21 cellular contexts compared by ENCODE assay signal in the genomic region with DNA sequence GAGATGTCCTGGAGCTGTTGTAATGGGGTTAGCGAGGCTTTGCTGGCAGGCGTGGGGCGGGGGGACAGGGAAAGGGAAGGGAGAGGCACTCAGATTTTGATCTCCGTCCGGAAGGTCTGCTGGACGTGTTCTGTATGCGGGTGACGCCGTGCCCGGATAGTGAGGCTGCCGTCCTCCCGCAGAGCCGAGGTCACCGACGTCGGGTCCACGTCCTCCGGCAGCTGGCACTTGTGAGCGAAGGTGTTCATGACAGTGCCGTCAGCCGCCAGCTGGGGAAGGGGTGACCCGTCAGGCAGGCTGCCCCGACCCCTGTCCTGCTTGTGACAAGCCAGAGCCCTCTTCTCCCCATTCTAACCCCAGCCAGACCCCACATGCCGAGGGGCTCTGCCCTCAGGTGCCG. TPM values are rescaled to one million over a fixed set of nuclear protein-coding genes. Genes with fewer than 3 reads are reported as not detected.
DNase-seq lines count a peak whose midpoint lies in the region; ATAC-seq and TF ChIP-seq lines count a peak whose summit lies in the region.
"Had no signal": no experiment of that assay in that cellular context is flagged by ENCODE, and none has a peak within 500 bp of the region (broad histone marks: within the 10 kb centered on the region; RNA-seq: fewer than 3 reads in every experiment).

No MANE protein-coding gene starts in this region.

- H4K20me1 ChIP-seq in neural progenitor cell (ENCODE audit: low read depth) (peaks cover 3% of the 10 kb centered on the region), hepatocyte (ENCODE audit: insufficient read depth, poor library complexity, severe bottlenecking) (no peaks in the 10 kb centered on the region)

- TF ChIP-seq EP300 in gastroesophageal sphincter (IDR thresholded peaks at IDR 0.05) (no peak), suprapubic skin (IDR thresholded peaks at IDR 0.05) (no peak)

- H3K36me3 ChIP-seq in SJCRH30 = no peaks in the 10 kb centered on the region
- H3K36me3 ChIP-seq in gastroesophageal sphincter = no peaks in the 10 kb centered on the region
- H3K36me3 ChIP-seq in neural progenitor cell = no peaks in the 10 kb centered on the region
- H3K36me3 ChIP-seq in suprapubic skin = no peaks in the 10 kb centered on the region
- no peaks in the 10 kb centered on the region for H3K36me3 ChIP-seq in hepatocyte (replicated peaks; ENCODE audit: insufficient read depth, low read depth)
- H3K36me3 ChIP-seq: brain microvascular endothelial cell, HAP-1 had no signal

- no peaks in the 10 kb centered on the region for H3K36me3 Mint-ChIP-seq in neural progenitor cell

- no peaks in the 10 kb centered on the region for H3K9me2 ChIP-seq in hepatocyte (replicated peaks; ENCODE audit: insufficient read depth)

- no peak overlapping the region for H3K4me3 Mint-ChIP-seq in neural progenitor cell
- H3K4me3 Mint-ChIP-seq: activated CD4-positive, alpha-beta T cell treated with anti-CD3 and anti-CD28 coated beads for 36 hours had no signal

- no peak overlapping the region for H3K9ac ChIP-seq in neural progenitor cell

- H3K27ac ChIP-seq in SJCRH30 (peak overlapping the region; percentile 77), gastroesophageal sphincter (peak overlapping the region; percentile 86 to 95 (median 92)), neural progenitor cell (no peak overlapping the region), suprapubic skin (peak overlapping the region; percentile 74), hepatocyte (no peak overlapping the region)
- H3K27ac ChIP-seq: brain microvascular endothelial cell had no signal

- no peak for ATAC-seq in gastroesophageal sphincter
- no peak for ATAC-seq in HG03196 (IDR thresholded peaks at IDR 0.05; ENCODE audit: unreplicated experiment)
- no peak for ATAC-seq in GM21786 (IDR thresholded peaks at IDR 0.05; ENCODE audit: unreplicated experiment)
- ATAC-seq: activated CD4-positive, alpha-beta T cell treated with anti-CD3 and anti-CD28 coated beads for 36 hours had no signal

- DNase-seq in SJCRH30 (no peak), neural progenitor cell (ENCODE audit: low spot score) (no peak), suprapubic skin (ENCODE audit: low spot score in 2 of 2) (no peak), GDM1 (lab: John Stamatoyannopoulos, UW) (no peak), hepatocyte (ENCODE audit: low spot score) (no peak)
- DNase-seq: activated CD4-positive, alpha-beta T cell treated with anti-CD3 and anti-CD28 coated beads for 36 hours; activated naive CD4-positive, alpha-beta T cell; brain microvascular endothelial cell; effector CD8-positive, alpha-beta T cell; GF-D8; NCI-H1930; NCI-H524 had no signal

- H3K4me1 ChIP-seq in SJCRH30 (peaks cover 55% of the 10 kb centered on the region), gastroesophageal sphincter (peaks cover 18 to 85% (median 43%) of the 10 kb centered on the region in 3 donors), neural progenitor cell (peaks cover 9% of the 10 kb centered on the region), suprapubic skin (peaks cover 49% of the 10 kb centered on the region), hepatocyte (ENCODE audit: insufficient read depth) (peaks cover 56% of the 10 kb centered on the region)

- no peaks in the 10 kb centered on the region for H3K79me2 ChIP-seq in neural progenitor cell (ENCODE audit: low read depth)
- H3K79me2 ChIP-seq in hepatocyte = no peaks in the 10 kb centered on the region

- H3K9me3 Mint-ChIP-seq in neural progenitor cell = no peaks in the 10 kb centered on the region

- peaks cover 13% of the 10 kb centered on the region for H3K27me3 Mint-ChIP-seq in neural progenitor cell (ENCODE audit: insufficient read depth, low read depth)
- H3K27me3 Mint-ChIP-seq: activated CD4-positive, alpha-beta T cell treated with anti-CD3 and anti-CD28 coated beads for 36 hours had no signal

- H2AFZ ChIP-seq in neural progenitor cell (replicated peaks) (no peak overlapping the region), hepatocyte (no peak overlapping the region)

- H3K4me3 ChIP-seq in SJCRH30 (no peak overlapping the region), gastroesophageal sphincter (peak overlapping the region; percentile 46 to 66), neural progenitor cell (no peak overlapping the region), suprapubic skin (no peak overlapping the region), hepatocyte (no peak overlapping the region)
- H3K4me3 ChIP-seq: HAP-1 had no signal

- no peak for TF ChIP-seq CTCF in gastroesophageal sphincter (IDR thresholded peaks at IDR 0.05)
- no peak for TF ChIP-seq CTCF in neural progenitor cell (IDR thresholded peaks at IDR 0.05)
- TF ChIP-seq CTCF in suprapubic skin (IDR thresholded peaks at IDR 0.05) = no peak
- no peak for TF ChIP-seq CTCF in hepatocyte (IDR thresholded peaks at IDR 0.05; ENCODE audit: poor library complexity)

- no peaks in the 10 kb centered on the region for H3F3A ChIP-seq in neural progenitor cell (ENCODE audit: low read depth)

- H3K4me2 ChIP-seq in neural progenitor cell (no peak overlapping the region), hepatocyte (no peak overlapping the region)

- no peaks in the 10 kb centered on the region for H3K27me3 ChIP-seq in SJCRH30
- no peaks in the 10 kb centered on the region for H3K27me3 ChIP-seq in gastroesophageal sphincter
- H3K27me3 ChIP-seq in neural progenitor cell = peaks cover 46% of the 10 kb centered on the region
- H3K27me3 ChIP-seq in suprapubic skin = no peaks in the 10 kb centered on the region
- no peaks in the 10 kb centered on the region for H3K27me3 ChIP-seq in hepatocyte
- H3K27me3 ChIP-seq: brain microvascular endothelial cell had no signal

- peaks cover 39% of the 10 kb centered on the region for H3K4me1 Mint-ChIP-seq in neural progenitor cell

- TF ChIP-seq POLR2A in gastroesophageal sphincter (IDR thresholded peaks at IDR 0.05) (no peak), suprapubic skin (IDR thresholded peaks at IDR 0.05) (no peak)

- peak overlapping the region; percentile 42 for H3K27ac Mint-ChIP-seq in neural progenitor cell
- H3K27ac Mint-ChIP-seq: activated CD4-positive, alpha-beta T cell treated with anti-CD3 and anti-CD28 coated beads for 36 hours had no signal

- 100% methylated on average over 1 of the region's 25 CpGs; no CpG with 5 or more reads in 1 of the 2 donors for WGBS in gastroesophageal sphincter (ENCODE audit: low coverage in 1 of 2), 2 donors
- WGBS in suprapubic skin = 94% methylated on average over 22 of the region's 25 CpGs
- 93% methylated on average over 22 of the region's 25 CpGs for WGBS in hepatocyte (ENCODE audit: low lambda C conversion rate, missing lambda C conversion rate)

- no peaks in the 10 kb centered on the region for H3K9me3 ChIP-seq in SJCRH30 (replicated peaks)
- H3K9me3 ChIP-seq in gastroesophageal sphincter = no peaks in the 10 kb centered on the region
- no peaks in the 10 kb centered on the region for H3K9me3 ChIP-seq in neural progenitor cell (ENCODE audit: low read depth)
- no peaks in the 10 kb centered on the region for H3K9me3 ChIP-seq in suprapubic skin
- no peaks in the 10 kb centered on the region for H3K9me3 ChIP-seq in hepatocyte (ENCODE audit: low read depth)
- H3K9me3 ChIP-seq: HAP-1 had no signal

RNA-seq across cellular contexts. Expression of a gene that starts 2.4 kb away (rescaled TPM):
- total RNA-seq in SJCRH30 (2014; rRNA removed; shearing (Covaris generic)) = 81.4 and 83.9 TPM in 2 replicates
- total RNA-seq in gastroesophageal sphincter (100 to 1,000 TPM; 143 to 505 (median 229) TPM), neural progenitor cell (ENCODE audit: low replicate concordance) (not detected in 2 replicates), suprapubic skin (1 to 10 TPM; 1.9 to 7.0 (median 3.3) TPM), hepatocyte (12.6 and 17.4 TPM in 2 replicates)
- 59.4 and 66.2 TPM in 2 replicates for polyA plus RNA-seq in hepatocyte
- total RNA-seq: activated CD4-positive, alpha-beta T cell treated with anti-CD3 and anti-CD28 coated beads for 36 hours; HT1080; MCF 10A; temporal lobe had no signal

RNA-seq across cellular contexts. Expression of a gene that starts 6.3 kb away (rescaled TPM):
- total RNA-seq in SJCRH30 (2014; rRNA removed; shearing (Covaris generic)) = 0.42 TPM in 1 of 2 replicates, not detected in the other
- 1 to 10 TPM in 1 of 4 donors, under 1 TPM in 2, not detected in 1; 0.08 to 3.0 (median 0.20) TPM for total RNA-seq in gastroesophageal sphincter
- total RNA-seq in neural progenitor cell (ENCODE audit: low replicate concordance) = not detected in 2 replicates
- 1 to 10 TPM in 1 of 4 donors, under 1 TPM in 2, not detected in 1; 0.23 to 1.9 (median 0.51) TPM for total RNA-seq in suprapubic skin
- 1.0 and 1.3 TPM in 2 replicates for total RNA-seq in hepatocyte
- 1.3 and 2.7 TPM in 2 replicates for polyA plus RNA-seq in hepatocyte
- total RNA-seq: activated CD4-positive, alpha-beta T cell treated with anti-CD3 and anti-CD28 coated beads for 36 hours; HT1080; MCF 10A; SK-MEL-5; temporal lobe had no signal

RNA-seq across cellular contexts. Expression of a gene that starts 11.5 kb away (rescaled TPM):
- total RNA-seq in SJCRH30 (2014; rRNA removed; shearing (Covaris generic)) = not detected in 2 replicates
- total RNA-seq in gastroesophageal sphincter (not detected), neural progenitor cell (ENCODE audit: low replicate concordance) (not detected in 2 replicates), suprapubic skin (not detected), hepatocyte (not detected in 2 replicates)
- not detected in 2 replicates for polyA plus RNA-seq in hepatocyte
- total RNA-seq: activated CD4-positive, alpha-beta T cell treated with anti-CD3 and anti-CD28 coated beads for 36 hours; HT1080; MCF 10A; myocyte; SK-MEL-5 had no signal

RNA-seq across cellular contexts. Expression of a gene that starts 28.1 kb away (rescaled TPM):
- 0.08 TPM in 1 of 2 replicates, not detected in the other for total RNA-seq in SJCRH30 (2014; rRNA removed; shearing (Covaris generic))
- total RNA-seq in gastroesophageal sphincter (1 to 10 TPM in 2 of 4 donors, under 1 TPM in 2; 0.20 to 1.9 (median 0.82) TPM), neural progenitor cell (ENCODE audit: low replicate concordance) (0.97 and 2.7 TPM in 2 replicates), suprapubic skin (under 1 TPM in 1 of 4 donors, not detected in 3; 0.42 TPM), hepatocyte (0.47 and 1.0 TPM in 2 replicates)
- 1.4 and 1.8 TPM in 2 replicates for polyA plus RNA-seq in hepatocyte
- total RNA-seq: activated CD4-positive, alpha-beta T cell treated with anti-CD3 and anti-CD28 coated beads for 36 hours; HT1080; MCF 10A; myocyte had no signal

RNA-seq across cellular contexts. Expression of a gene that starts 39.6 kb away (rescaled TPM):
- 27.1 and 34.9 TPM in 2 replicates for total RNA-seq in SJCRH30 (2014; rRNA removed; shearing (Covaris generic))
- total RNA-seq in gastroesophageal sphincter (10 to 100 TPM; 24.0 to 65.7 (median 29.0) TPM), neural progenitor cell (ENCODE audit: low replicate concordance) (19.5 and 34.0 TPM in 2 replicates), suprapubic skin (10 to 100 TPM; 27.2 to 44.4 (median 34.1) TPM), hepatocyte (15.3 and 16.8 TPM in 2 replicates)
- polyA plus RNA-seq in hepatocyte = 32.3 and 51.1 TPM in 2 replicates

Comparison
In these comparisons a context has a peak if more than half of its experiments do, and no peak if none do; other contexts are left out.
1. H3K27ac ChIP-seq: peak in SJCRH30 (single experiment), gastroesophageal sphincter (4 of 4) and suprapubic skin (single experiment); none in neural progenitor cell (single experiment) and hepatocyte (single experiment).
2. H3K4me3 ChIP-seq: peak in gastroesophageal sphincter (2 of 2); none in SJCRH30 (single experiment), neural progenitor cell (single experiment), suprapubic skin (single experiment) and hepatocyte (single experiment).